ENCODE assay signal across 22 cellular contexts in genomic region chr16:777826-778225, GRCh38. TPM values are rescaled to one million over a fixed set of nuclear protein-coding genes. Genes with fewer than 3 reads are reported as not detected.
DNase-seq lines count a peak whose midpoint lies in the region; ATAC-seq and TF ChIP-seq lines count a peak whose summit lies in the region.
"Had no signal": no experiment of that assay in that cellular context is flagged by ENCODE, and none has a peak within 500 bp of the region (broad histone marks: within the 10 kb centered on the region; RNA-seq: fewer than 3 reads in every experiment).

No MANE protein-coding gene starts in this region.

- H3K27me3 Mint-ChIP-seq in activated naive CD4-positive, alpha-beta T cell treated with anti-CD3 and anti-CD28 coated beads, Interleukin-2, amount 10 ng/mL, durations not matched to agents 7 days and 5 days = peaks cover 5% of the 10 kb centered on the region
- peaks cover 3% of the 10 kb centered on the region for H3K27me3 Mint-ChIP-seq in activated T-helper 17 cell treated with anti-CD3 and anti-CD28 coated beads, Interleukin-2, amount 50 U/mL, for 72 hours

- no peak for TF ChIP-seq CTCF in choroid plexus epithelial cell (conservative IDR thresholded peaks at IDR 0.05; ENCODE audit: low read depth, low read length)

- H3K4me1 Mint-ChIP-seq in activated naive CD4-positive, alpha-beta T cell treated with anti-CD3 and anti-CD28 coated beads, Interleukin-2, amount 10 ng/mL, durations not matched to agents 7 days and 5 days = no peaks in the 10 kb centered on the region
- no peaks in the 10 kb centered on the region for H3K4me1 Mint-ChIP-seq in activated T-helper 17 cell treated with anti-CD3 and anti-CD28 coated beads, Interleukin-2, amount 50 U/mL, for 72 hours
- H3K4me1 Mint-ChIP-seq: activated naive CD8-positive, alpha-beta T cell treated with anti-CD3 and anti-CD28 coated beads, Interleukin-2, amount 50 U/mL, for 24 hours; memory B cell; neural crest cell had no signal

- ATAC-seq in HG02970 (IDR thresholded peaks at IDR 0.05; ENCODE audit: low FRiP score, unreplicated experiment) (no peak), HG02763 (IDR thresholded peaks at IDR 0.05; ENCODE audit: unreplicated experiment) (no peak)
- no peak for ATAC-seq in activated T-helper 17 cell treated with anti-CD3 and anti-CD28 coated beads, Interleukin-2, amount 50 U/mL, for 72 hours (replicated peaks)
- ATAC-seq: activated naive CD8-positive, alpha-beta T cell treated with anti-CD3 and anti-CD28 coated beads, Interleukin-2, amount 50 U/mL, for 24 hours; activated T-cell treated with anti-CD3 and anti-CD28 coated beads, Interleukin-2, amount 50 U/mL, for 72 hours; upper lobe of right lung had no signal

- H3K36me3 Mint-ChIP-seq in activated naive CD4-positive, alpha-beta T cell treated with anti-CD3 and anti-CD28 coated beads, Interleukin-2, amount 10 ng/mL, durations not matched to agents 7 days and 5 days = no peaks in the 10 kb centered on the region
- no peaks in the 10 kb centered on the region for H3K36me3 Mint-ChIP-seq in activated T-helper 17 cell treated with anti-CD3 and anti-CD28 coated beads, Interleukin-2, amount 50 U/mL, for 72 hours (ENCODE audit: low read depth)
- H3K36me3 Mint-ChIP-seq: activated CD4-positive, alpha-beta memory T cell treated with anti-CD3 and anti-CD28 coated beads for 36 hours; memory B cell had no signal

- CTCF ChIA-PET in activated naive CD4-positive, alpha-beta T cell treated with anti-CD3 and anti-CD28 coated beads, Interleukin-2, amount 10 ng/mL, durations not matched to agents 7 days and 5 days (lab: Charles Lee) = no interaction called here

- peak overlapping the region; percentile 38 for H3K27ac Mint-ChIP-seq in activated naive CD4-positive, alpha-beta T cell treated with anti-CD3 and anti-CD28 coated beads, Interleukin-2, amount 10 ng/mL, durations not matched to agents 7 days and 5 days
- no peak overlapping the region for H3K27ac Mint-ChIP-seq in activated T-helper 17 cell treated with anti-CD3 and anti-CD28 coated beads, Interleukin-2, amount 50 U/mL, for 72 hours
- H3K27ac Mint-ChIP-seq: activated CD4-positive, alpha-beta memory T cell treated with anti-CD3 and anti-CD28 coated beads for 36 hours; activated naive CD8-positive, alpha-beta T cell treated with anti-CD3 and anti-CD28 coated beads, Interleukin-2, amount 50 U/mL, for 24 hours; activated T-cell treated with anti-CD3 and anti-CD28 coated beads, Interleukin-2, amount 50 U/mL, for 72 hours; memory B cell; stimulated activated naive CD8-positive, alpha-beta T cell treated with anti-CD3 and anti-CD28 coated beads, Interleukin-15, Interleukin-2, amounts not matched to agents 100 ng/mL and 50 ng/mL, for 24 hours had no signal

- H3K9me3 Mint-ChIP-seq in activated naive CD4-positive, alpha-beta T cell treated with anti-CD3 and anti-CD28 coated beads, Interleukin-2, amount 10 ng/mL, durations not matched to agents 7 days and 5 days = no peaks in the 10 kb centered on the region
- H3K9me3 Mint-ChIP-seq in activated T-helper 17 cell treated with anti-CD3 and anti-CD28 coated beads, Interleukin-2, amount 50 U/mL, for 72 hours = no peaks in the 10 kb centered on the region
- H3K9me3 Mint-ChIP-seq: activated CD4-positive, alpha-beta memory T cell treated with anti-CD3 and anti-CD28 coated beads for 36 hours; activated naive CD8-positive, alpha-beta T cell treated with anti-CD3 and anti-CD28 coated beads, Interleukin-2, amount 50 U/mL, for 24 hours; activated T-cell treated with anti-CD3 and anti-CD28 coated beads, Interleukin-2, amount 50 U/mL, for 72 hours; memory B cell; neural crest cell; stimulated activated naive CD8-positive, alpha-beta T cell treated with anti-CD3 and anti-CD28 coated beads, Interleukin-15, Interleukin-2, amounts not matched to agents 100 ng/mL and 50 ng/mL, for 24 hours had no signal

- H3K4me3 Mint-ChIP-seq in activated naive CD4-positive, alpha-beta T cell treated with anti-CD3 and anti-CD28 coated beads, Interleukin-2, amount 10 ng/mL, durations not matched to agents 7 days and 5 days = no peak overlapping the region
- H3K4me3 Mint-ChIP-seq in activated T-helper 17 cell treated with anti-CD3 and anti-CD28 coated beads, Interleukin-2, amount 50 U/mL, for 72 hours = no peak overlapping the region
- H3K4me3 Mint-ChIP-seq: activated CD4-positive, alpha-beta memory T cell treated with anti-CD3 and anti-CD28 coated beads for 36 hours; activated naive CD8-positive, alpha-beta T cell treated with anti-CD3 and anti-CD28 coated beads, Interleukin-2, amount 50 U/mL, for 24 hours; activated T-cell treated with anti-CD3 and anti-CD28 coated beads, Interleukin-2, amount 50 U/mL, for 72 hours; memory B cell; neural crest cell; stimulated activated naive CD8-positive, alpha-beta T cell treated with anti-CD3 and anti-CD28 coated beads, Interleukin-15, Interleukin-2, amounts not matched to agents 100 ng/mL and 50 ng/mL, for 24 hours had no signal

- no peak for DNase-seq in activated naive CD4-positive, alpha-beta T cell treated with anti-CD3 and anti-CD28 coated beads, Interleukin-2, amount 10 ng/mL, durations not matched to agents 7 days and 5 days
- DNase-seq in activated naive CD4-positive, alpha-beta T cell treated with anti-CD3 and anti-CD28 coated beads, Interleukin-2, amount 50 U/mL, for 16 hours = no peak
- DNase-seq in NCI-H226 = peak; percentile 58
- DNase-seq in choroid plexus epithelial cell (ENCODE audit: low read depth) = peak; percentile 12
- DNase-seq in inferior parietal cortex (ENCODE audit: extremely low spot score) = no peak
- DNase-seq: activated CD4-positive, alpha-beta memory T cell treated with anti-CD3 and anti-CD28 coated beads for 36 hours; activated naive CD8-positive, alpha-beta T cell treated with anti-CD3 and anti-CD28 coated beads, Interleukin-2, amount 50 U/mL, for 24 hours; activated T-cell treated with anti-CD3 and anti-CD28 coated beads, Interleukin-2, amount 50 U/mL, for 72 hours; GF-D8; head of caudate nucleus; KBM-7; NCI-H2029 treated with DMSO at 0.1 percent for 48 hours; NCI-H524 treated with DMSO at 0.1 percent for 48 hours; upper lobe of right lung had no signal

- H3K4me3 ChIP-seq in choroid plexus epithelial cell (ENCODE audit: low read depth, low read length) = no peak overlapping the region
- H3K4me3 ChIP-seq: right atrium auricular region, upper lobe of right lung had no signal

RNA-seq across cellular contexts. Expression of gene RPUSD1, which starts 10.4 kb away (rescaled TPM):
- 10 to 100 TPM; 13.2 to 40.6 TPM for total RNA-seq in activated T-helper 17 cell treated with anti-CD3 and anti-CD28 coated beads, Interleukin-2, amount 50 U/mL, for 72 hours

RNA-seq across cellular contexts. Expression of gene CHTF18, which starts 10.6 kb away (rescaled TPM):
- total RNA-seq in activated T-helper 17 cell treated with anti-CD3 and anti-CD28 coated beads, Interleukin-2, amount 50 U/mL, for 72 hours = 10 to 100 TPM; 65.4 to 87.1 TPM

RNA-seq across cellular contexts. Expression of gene MSLN, which starts 17.3 kb away (rescaled TPM):
- not detected for total RNA-seq in activated T-helper 17 cell treated with anti-CD3 and anti-CD28 coated beads, Interleukin-2, amount 50 U/mL, for 72 hours
- total RNA-seq: activated CD4-positive, alpha-beta memory T cell treated with anti-CD3 and anti-CD28 coated beads for 36 hours; activated T-cell treated with anti-CD3 and anti-CD28 coated beads, Interleukin-2, amount 50 U/mL, for 72 hours; cardiac septum; neural crest cell had no signal

RNA-seq across cellular contexts. Expression of gene GNG13, which starts 22.7 kb away (rescaled TPM):
- not detected for total RNA-seq in activated T-helper 17 cell treated with anti-CD3 and anti-CD28 coated beads, Interleukin-2, amount 50 U/mL, for 72 hours
- total RNA-seq: activated CD4-positive, alpha-beta memory T cell treated with anti-CD3 and anti-CD28 coated beads for 36 hours; activated T-cell treated with anti-CD3 and anti-CD28 coated beads, Interleukin-2, amount 50 U/mL, for 72 hours; cardiac septum; neural crest cell; right atrium auricular region; upper lobe of right lung had no signal

RNA-seq across cellular contexts. Expression of gene CIAO3, which starts 37.0 kb away (rescaled TPM):
- total RNA-seq in activated T-helper 17 cell treated with anti-CD3 and anti-CD28 coated beads, Interleukin-2, amount 50 U/mL, for 72 hours = 10 to 100 TPM; 39.2 to 47.1 TPM

Comparison
In these comparisons a context has a peak if more than half of its experiments do, and no peak if none do; other contexts are left out.
1. DNase-seq: peak in NCI-H226 (single experiment) and choroid plexus epithelial cell (single experiment); none in activated naive CD4-positive, alpha-beta T cell treated with anti-CD3 and anti-CD28 coated beads, Interleukin-2, amount 10 ng/mL, durations not matched to agents 7 days and 5 days (single experiment), activated naive CD4-positive, alpha-beta T cell treated with anti-CD3 and anti-CD28 coated beads, Interleukin-2, amount 50 U/mL, for 16 hours (single experiment) and inferior parietal cortex (single experiment).